Comparison of ENCODE assay signal across 28 cellular contexts in genomic region chr22:25540912-25541660, GRCh38.
"Had no signal": no experiment of that assay in that cellular context is flagged by ENCODE, and none has a peak within 500 bp of the region (broad histone marks: within the 10 kb centered on the region; RNA-seq: fewer than 3 reads in every experiment).

No MANE protein-coding gene starts in this region.

- H3K4me1 Mint-ChIP-seq: activated CD4-positive, alpha-beta T cell treated with anti-CD3 and anti-CD28 coated beads for 36 hours; activated naive CD4-positive, alpha-beta T cell treated with anti-CD3 and anti-CD28 coated beads, Interleukin-2, amount 50 U/mL, for 24 hours had no signal

- DNase-seq: activated CD4-positive, alpha-beta T cell treated with anti-CD3 and anti-CD28 coated beads for 36 hours; activated CD4-positive, alpha-beta T cell treated with anti-CD3 and anti-CD28 coated beads, Interleukin-2, amount 10 ng/mL, durations not matched to agents 7 days and 5 days; activated CD4-positive, alpha-beta T cell treated with anti-CD3 and anti-CD28 coated beads, Interleukin-2, amount 50 U/mL, for 48 hours; activated CD8-positive, alpha-beta T cell treated with anti-CD3 and anti-CD28 coated beads, Interleukin-2, amount 10 ng/mL, durations not matched to agents 7 days and 5 days; activated gamma-delta T cell; activated naive CD4-positive, alpha-beta T cell treated with Interleukin-2 at 50 U/mL for 16 hours; activated naive CD8-positive, alpha-beta T cell treated with anti-CD3 and anti-CD28 coated beads, Interleukin-2, amount 10 ng/mL, durations not matched to agents 7 days and 5 days; activated T-cell treated with anti-CD3 and anti-CD28 coated beads, Interleukin-2, amount 50 U/mL, for 24 hours; amygdala; NCI-H1092 treated with DMSO at 0.1 percent for 48 hours; NCI-H1417; NCI-H146; NCI-H187; NCI-H2029 treated with DMSO at 0.1 percent for 48 hours; NCI-H2107; NCI-H2171; NCI-H510A; NCI-H526; NCI-H748 treated with DMSO at 0.1 percent for 48 hours; NK-92 treated with Interleukin-12 subunit alpha and Interleukin-12 subunit beta, amount 100 ng/mL, for 24 hours; Right ventricle myocardium superior; SW 1271; T1000 had no signal

- H3K9me3 Mint-ChIP-seq: activated CD4-positive, alpha-beta T cell treated with anti-CD3 and anti-CD28 coated beads, Interleukin-2, amount 10 ng/mL, durations not matched to agents 7 days and 5 days; activated naive CD4-positive, alpha-beta T cell treated with anti-CD3 and anti-CD28 coated beads, Interleukin-2, amount 50 U/mL, for 24 hours; activated naive CD8-positive, alpha-beta T cell treated with anti-CD3 and anti-CD28 coated beads, Interleukin-2, amount 10 ng/mL, durations not matched to agents 7 days and 5 days; activated T-cell treated with anti-CD3 and anti-CD28 coated beads, Interleukin-2, amount 50 U/mL, for 24 hours had no signal

- ATAC-seq: activated CD4-positive, alpha-beta T cell treated with anti-CD3 and anti-CD28 coated beads for 36 hours; activated CD4-positive, CD25-positive, alpha-beta regulatory T cell treated with anti-CD3 and anti-CD28 coated beads, Interleukin-2, amount 50 U/mL, for 24 hours; activated CD8-positive, alpha-beta T cell treated with anti-CD3 and anti-CD28 coated beads, Interleukin-2, amount 10 ng/mL, durations not matched to agents 7 days and 5 days had no signal

- H3K9me3 ChIP-seq: ascending aorta had no signal

- H3K27me3 ChIP-seq: ascending aorta, cardiac muscle cell had no signal

- H3K36me3 ChIP-seq: ascending aorta, cardiac muscle cell had no signal

- H3K4me3 ChIP-seq: ascending aorta, cardiac muscle cell had no signal

- H3K27me3 Mint-ChIP-seq: activated CD4-positive, alpha-beta T cell treated with anti-CD3 and anti-CD28 coated beads, Interleukin-2, amount 10 ng/mL, durations not matched to agents 7 days and 5 days; activated naive CD4-positive, alpha-beta T cell treated with anti-CD3 and anti-CD28 coated beads, Interleukin-2, amount 50 U/mL, for 24 hours; activated naive CD8-positive, alpha-beta T cell treated with anti-CD3 and anti-CD28 coated beads, Interleukin-2, amount 10 ng/mL, durations not matched to agents 7 days and 5 days had no signal

- H3K27ac ChIP-seq: ascending aorta, cardiac muscle cell had no signal

- H3K27ac Mint-ChIP-seq: activated CD4-positive, alpha-beta T cell treated with anti-CD3 and anti-CD28 coated beads for 36 hours; activated CD4-positive, alpha-beta T cell treated with anti-CD3 and anti-CD28 coated beads, Interleukin-2, amount 10 ng/mL, durations not matched to agents 7 days and 5 days; activated CD8-positive, alpha-beta T cell treated with anti-CD3 and anti-CD28 coated beads, Interleukin-2, amount 10 ng/mL, durations not matched to agents 7 days and 5 days; activated naive CD4-positive, alpha-beta T cell treated with anti-CD3 and anti-CD28 coated beads, Interleukin-2, amount 50 U/mL, for 24 hours; activated naive CD8-positive, alpha-beta T cell treated with anti-CD3 and anti-CD28 coated beads, Interleukin-2, amount 10 ng/mL, durations not matched to agents 7 days and 5 days; activated T-cell treated with anti-CD3 and anti-CD28 coated beads, Interleukin-2, amount 50 U/mL, for 24 hours; activated T-helper 2 cell treated with anti-CD3 and anti-CD28 coated beads, Interferon-gamma antibody, Interleukin-2, Interleukin-4, amounts not matched to agents 10 μg/mL and 5 μg/mL and 100 μg/mL, durations not matched to agents 14 hours and 24 hours and 36 hours had no signal

- H3K4me3 Mint-ChIP-seq: activated CD4-positive, alpha-beta T cell treated with anti-CD3 and anti-CD28 coated beads for 36 hours; activated CD4-positive, alpha-beta T cell treated with anti-CD3 and anti-CD28 coated beads, Interleukin-2, amount 10 ng/mL, durations not matched to agents 7 days and 5 days; activated CD8-positive, alpha-beta T cell treated with anti-CD3 and anti-CD28 coated beads, Interleukin-2, amount 10 ng/mL, durations not matched to agents 7 days and 5 days; activated naive CD4-positive, alpha-beta T cell treated with anti-CD3 and anti-CD28 coated beads, Interleukin-2, amount 50 U/mL, for 24 hours; activated naive CD8-positive, alpha-beta T cell treated with anti-CD3 and anti-CD28 coated beads, Interleukin-2, amount 10 ng/mL, durations not matched to agents 7 days and 5 days; activated T-cell treated with anti-CD3 and anti-CD28 coated beads, Interleukin-2, amount 50 U/mL, for 24 hours had no signal

- H3K36me3 Mint-ChIP-seq: activated naive CD4-positive, alpha-beta T cell treated with anti-CD3 and anti-CD28 coated beads, Interleukin-2, amount 50 U/mL, for 24 hours; activated naive CD8-positive, alpha-beta T cell treated with anti-CD3 and anti-CD28 coated beads, Interleukin-2, amount 10 ng/mL, durations not matched to agents 7 days and 5 days had no signal

- H3K4me1 ChIP-seq: ascending aorta had no signal
